Comparison of ENCODE assay signal across 1 cellular context in the genomic region with DNA sequence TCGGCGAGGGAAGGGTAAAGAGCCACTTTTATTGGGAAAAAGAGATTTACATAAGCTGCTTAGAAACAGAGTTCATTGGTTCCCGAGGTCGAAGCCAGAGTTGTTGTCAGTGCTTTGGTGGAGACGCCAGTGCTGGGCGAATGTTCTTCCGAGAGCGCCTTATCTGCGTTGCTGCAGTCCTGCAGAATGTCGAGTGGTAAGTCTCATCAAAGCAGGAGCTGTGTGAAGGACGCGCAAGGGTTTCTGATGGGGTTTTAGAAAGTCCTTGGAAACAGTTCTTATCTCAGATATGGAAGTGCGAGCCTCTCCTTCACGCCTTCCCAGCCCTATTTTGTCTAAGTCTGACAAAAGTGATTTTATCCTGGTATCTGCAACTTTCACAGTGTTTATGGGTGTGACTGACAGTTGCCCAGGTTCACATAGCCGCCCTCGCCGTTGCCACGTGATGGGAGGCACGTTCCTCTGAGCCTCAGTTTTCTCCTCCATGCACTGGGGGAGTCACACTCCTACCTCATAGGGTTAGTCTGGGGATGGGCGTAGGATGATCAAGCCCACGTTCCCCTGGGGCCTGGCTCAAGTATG.
A peak's percentile ranks its signal among the peaks of the same experiment; 100 is the strongest.
TF ChIP-seq lines count a peak whose summit lies in the region.

No MANE protein-coding gene starts in this region.

TF ChIP-seq in K562, 482 proteins besides CTCF, POLR2A, EP300 and RAD21 (continued from another document and continues in another):
- TF ChIP-seq, protein P1, sequence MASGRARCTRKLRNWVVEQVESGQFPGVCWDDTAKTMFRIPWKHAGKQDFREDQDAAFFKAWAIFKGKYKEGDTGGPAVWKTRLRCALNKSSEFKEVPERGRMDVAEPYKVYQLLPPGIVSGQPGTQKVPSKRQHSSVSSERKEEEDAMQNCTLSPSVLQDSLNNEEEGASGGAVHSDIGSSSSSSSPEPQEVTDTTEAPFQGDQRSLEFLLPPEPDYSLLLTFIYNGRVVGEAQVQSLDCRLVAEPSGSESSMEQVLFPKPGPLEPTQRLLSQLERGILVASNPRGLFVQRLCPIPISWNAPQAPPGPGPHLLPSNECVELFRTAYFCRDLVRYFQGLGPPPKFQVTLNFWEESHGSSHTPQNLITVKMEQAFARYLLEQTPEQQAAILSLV (tag; IDR thresholded peaks at IDR 0.05) = no peak
- TF ChIP-seq ESRRB (CRISPR knock-in tag; IDR thresholded peaks at IDR 0.05; ENCODE audit: borderline replicate concordance) (no peak), STAT5B (CRISPR knock-in tag; IDR thresholded peaks at IDR 0.05) (no peak), KAT8 (IDR thresholded peaks at IDR 0.05; ENCODE audit: low read depth) (no peak), L3MBTL2 (IDR thresholded peaks at IDR 0.05) (peak; percentile 83), GATA2 (CRISPR knock-in tag; IDR thresholded peaks at IDR 0.05) (peak; percentile 64), GTF2F1 (IDR thresholded peaks at IDR 0.05; ENCODE audit: low read depth, low read length) (no peak), REST (CRISPR knock-in tag; IDR thresholded peaks at IDR 0.05; ENCODE audit: low read depth) (no peak), MYC (IDR thresholded peaks at IDR 0.05; ENCODE audit: low read depth, low read length) (0 out of 2 replicates have a peak, but pooled peaks have one; percentile 14), MYC (CRISPR knock-in tag; IDR thresholded peaks at IDR 0.05; ENCODE audit: borderline replicate concordance, low read depth) (no peak), ZNF436 (CRISPR knock-in tag; IDR thresholded peaks at IDR 0.05) (no peak), SPI1 (IDR thresholded peaks at IDR 0.05; ENCODE audit: borderline replicate concordance, low read depth, low read length) (no peak), FOXK2 (conservative IDR thresholded peaks at IDR 0.05 in 1 of 2, IDR thresholded peaks at IDR 0.05 in 1 of 2; ENCODE audit: low read depth in 2 of 2) (peak; percentile 34 to 36; a peak in 1 of 4 replicates), TBL1XR1 (IDR thresholded peaks at IDR 0.05; ENCODE audit: low read length in 2 of 2) (peak in 1 of 2 experiments; percentile 49; a peak in 2 of 4 replicates), POLR2AphosphoS5 (IDR thresholded peaks at IDR 0.05; ENCODE audit: control insufficient read depth, insufficient read depth, low read depth, low read length) (peak; percentile 28; the same call in 1 of the 2 replicates), FUS (optimal IDR thresholded peaks at IDR 0.05; ENCODE audit: low read depth, low read length) (no peak), ZNF24 (IDR thresholded peaks at IDR 0.05) (no peak), KLF1 (tag; IDR thresholded peaks at IDR 0.05) (no peak), RFX1 (IDR thresholded peaks at IDR 0.05) (peak; percentile 37), TEAD1 (CRISPR knock-in tag; IDR thresholded peaks at IDR 0.05) (0 out of 4 replicates have a peak, but pooled peaks of 1 of the 2 experiments have one; percentile 13), BACH1 (tag; IDR thresholded peaks at IDR 0.05) (no peak), ETV6 (IDR thresholded peaks at IDR 0.05; ENCODE audit: borderline replicate concordance in 1 of 2, low read depth in 2 of 2, low read length in 1 of 2) (no peak), ETV6 (CRISPR knock-in tag; IDR thresholded peaks at IDR 0.05; ENCODE audit: borderline replicate concordance) (no peak), ZNF124 (CRISPR knock-in tag; IDR thresholded peaks at IDR 0.05) (no peak), TAL1 (IDR thresholded peaks at IDR 0.05) (peak; percentile 51; the same call in 1 of the 2 replicates), NCOA4 (IDR thresholded peaks at IDR 0.05; ENCODE audit: partially characterized antibody) (no peak), TCF3 (CRISPR knock-in tag; IDR thresholded peaks at IDR 0.05) (peak; percentile 75), ZBTB17 (CRISPR knock-in tag; IDR thresholded peaks at IDR 0.05) (peak; percentile 66; the same call in 1 of the 2 replicates), PHF20 (IDR thresholded peaks at IDR 0.05; ENCODE audit: partially characterized antibody) (no peak), MGA (IDR thresholded peaks at IDR 0.05) (peak; percentile 65), RBBP5 (IDR thresholded peaks at IDR 0.05; ENCODE audit: borderline replicate concordance, insufficient read depth, low read length, poor library complexity, severe bottlenecking) (peak; percentile 45), SOX6 (IDR thresholded peaks at IDR 0.05) (peak; percentile 81), COPS2 (conservative IDR thresholded peaks at IDR 0.05) (no peak), TFAP4 (CRISPR knock-in tag; IDR thresholded peaks at IDR 0.05; ENCODE audit: borderline replicate concordance) (0 out of 2 replicates have a peak, but pooled peaks have one; percentile 29), CHD2 (IDR thresholded peaks at IDR 0.05; ENCODE audit: low read depth, low read length) (0 out of 2 replicates have a peak, but pooled peaks have one; percentile 14), BRD9 (IDR thresholded peaks at IDR 0.05; ENCODE audit: low read depth, partially characterized antibody) (peak; percentile 63), CCAR2 (IDR thresholded peaks at IDR 0.05; ENCODE audit: low read depth, low read length) (no peak), MEIS2 (IDR thresholded peaks at IDR 0.05; ENCODE audit: partially characterized antibody) (peak; percentile 29), ZFPM2 (CRISPR knock-in tag; IDR thresholded peaks at IDR 0.05) (no peak), KDM4B (IDR thresholded peaks at IDR 0.05; ENCODE audit: borderline replicate concordance in 2 of 2, low read depth in 1 of 2) (no peak)
- TF ChIP-seq, protein P2, sequence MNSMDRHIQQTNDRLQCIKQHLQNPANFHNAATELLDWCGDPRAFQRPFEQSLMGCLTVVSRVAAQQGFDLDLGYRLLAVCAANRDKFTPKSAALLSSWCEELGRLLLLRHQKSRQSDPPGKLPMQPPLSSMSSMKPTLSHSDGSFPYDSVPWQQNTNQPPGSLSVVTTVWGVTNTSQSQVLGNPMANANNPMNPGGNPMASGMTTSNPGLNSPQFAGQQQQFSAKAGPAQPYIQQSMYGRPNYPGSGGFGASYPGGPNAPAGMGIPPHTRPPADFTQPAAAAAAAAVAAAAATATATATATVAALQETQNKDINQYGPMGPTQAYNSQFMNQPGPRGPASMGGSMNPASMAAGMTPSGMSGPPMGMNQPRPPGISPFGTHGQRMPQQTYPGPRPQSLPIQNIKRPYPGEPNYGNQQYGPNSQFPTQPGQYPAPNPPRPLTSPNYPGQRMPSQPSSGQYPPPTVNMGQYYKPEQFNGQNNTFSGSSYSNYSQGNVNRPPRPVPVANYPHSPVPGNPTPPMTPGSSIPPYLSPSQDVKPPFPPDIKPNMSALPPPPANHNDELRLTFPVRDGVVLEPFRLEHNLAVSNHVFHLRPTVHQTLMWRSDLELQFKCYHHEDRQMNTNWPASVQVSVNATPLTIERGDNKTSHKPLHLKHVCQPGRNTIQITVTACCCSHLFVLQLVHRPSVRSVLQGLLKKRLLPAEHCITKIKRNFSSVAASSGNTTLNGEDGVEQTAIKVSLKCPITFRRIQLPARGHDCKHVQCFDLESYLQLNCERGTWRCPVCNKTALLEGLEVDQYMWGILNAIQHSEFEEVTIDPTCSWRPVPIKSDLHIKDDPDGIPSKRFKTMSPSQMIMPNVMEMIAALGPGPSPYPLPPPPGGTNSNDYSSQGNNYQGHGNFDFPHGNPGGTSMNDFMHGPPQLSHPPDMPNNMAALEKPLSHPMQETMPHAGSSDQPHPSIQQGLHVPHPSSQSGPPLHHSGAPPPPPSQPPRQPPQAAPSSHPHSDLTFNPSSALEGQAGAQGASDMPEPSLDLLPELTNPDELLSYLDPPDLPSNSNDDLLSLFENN (IDR thresholded peaks at IDR 0.05; ENCODE audit: low read depth in 2 of 2, low read length in 2 of 2) = no peak
